8 cellular contexts compared by ENCODE assay signal in genomic region chr3:15602816-15603215, GRCh38. TPM values are rescaled to one million over a fixed set of nuclear protein-coding genes. Genes with fewer than 3 reads are reported as not detected.
DNase-seq lines count a peak whose midpoint lies in the region; ATAC-seq, FAIRE-seq and TF ChIP-seq lines count a peak whose summit lies in the region.
"Not testable (repeated sequence)": the region's sequence is repeated elsewhere in the genome, so short reads cannot be mapped to it uniquely, and the experiment has no call there.

No MANE protein-coding gene starts in this region.

- H3K9ac ChIP-seq in HUES64 (ENCODE audit: low read depth, low read length): peak overlapping the region; percentile 98; the same call in 1 of the 2 replicates
- not testable (repeated sequence) for H3K9ac ChIP-seq in duodenal mucosa (ENCODE audit: low read depth in 1 of 2, low read length in 2 of 2); kidney (ENCODE audit: low read length in 2 of 2)

- peaks cover 49 to 54% (median 53%) of the 10 kb centered on the region in 3 donors for H3K4me1 Mint-ChIP-seq in T-cell
- H3K4me1 Mint-ChIP-seq in activated naive CD4-positive, alpha-beta T cell treated with anti-CD3 and anti-CD28 coated beads, Interleukin-2, amount 50 U/mL, for 24 hours: peaks cover 63% of the 10 kb centered on the region

- not testable (repeated sequence) for H2AFZ ChIP-seq in osteoblast (ENCODE audit: low read length)

- not testable (repeated sequence) for TF ChIP-seq CTCF in C4-2B (conservative IDR thresholded peaks at IDR 0.05); kidney (IDR thresholded peaks at IDR 0.05; ENCODE audit: borderline replicate concordance, extremely low read depth, insufficient read depth); osteoblast (IDR thresholded peaks at IDR 0.05; ENCODE audit: extremely low read depth, low read depth, low read length)

- H3K4me1 ChIP-seq in HUES64 (ENCODE audit: insufficient read depth, low read length) (peaks cover 11% of the 10 kb centered on the region), duodenal mucosa (ENCODE audit: control insufficient read depth in 1 of 2, insufficient read depth in 2 of 2, low read length in 2 of 2) (peaks cover 26 to 35% of the 10 kb centered on the region in 2 donors), kidney (ENCODE audit: control insufficient read depth in 1 of 2, insufficient read depth in 1 of 2, low read depth in 1 of 2, low read length in 2 of 2) (peaks cover 16 to 30% of the 10 kb centered on the region in 2 donors), osteoblast (ENCODE audit: insufficient read depth, low read length) (peaks cover 30% of the 10 kb centered on the region), thymus (ENCODE audit: control insufficient read depth, insufficient read depth, low read length) (peaks cover 10% of the 10 kb centered on the region)

- peak overlapping the region; percentile 98 to 100 (median 99) for H3K4me3 Mint-ChIP-seq in T-cell
- H3K4me3 Mint-ChIP-seq in activated naive CD4-positive, alpha-beta T cell treated with anti-CD3 and anti-CD28 coated beads, Interleukin-2, amount 50 U/mL, for 24 hours: peak overlapping the region; percentile 100

- H3K79me2 ChIP-seq in osteoblast (ENCODE audit: insufficient read depth, low read length): peaks cover 19% of the 10 kb centered on the region

- not testable (repeated sequence) for H3K9me3 ChIP-seq in HUES64 (ENCODE audit: insufficient read depth, low read depth, low read length); duodenal mucosa (ENCODE audit: control insufficient read depth in 1 of 2, low read length in 2 of 2); kidney (ENCODE audit: control insufficient read depth in 1 of 2, low read length in 2 of 2); osteoblast (ENCODE audit: low read depth, low read length); thymus (ENCODE audit: control insufficient read depth)

- H4K20me1 ChIP-seq in osteoblast (ENCODE audit: insufficient read depth, low read length): not testable (repeated sequence)

- intact Hi-C loops in kidney (cut with DNase I): not testable (repeated sequence)

- CTCF ChIA-PET in T-cell (lab: Charles Lee): not testable (repeated sequence)

- not testable (repeated sequence) for H3K9me3 Mint-ChIP-seq in T-cell; activated naive CD4-positive, alpha-beta T cell treated with anti-CD3 and anti-CD28 coated beads, Interleukin-2, amount 50 U/mL, for 24 hours

- H3K27me3 Mint-ChIP-seq in T-cell; activated naive CD4-positive, alpha-beta T cell treated with anti-CD3 and anti-CD28 coated beads, Interleukin-2, amount 50 U/mL, for 24 hours: not testable (repeated sequence)

- peak overlapping the region; percentile 87 for H3K4me2 ChIP-seq in osteoblast (ENCODE audit: insufficient read depth, low read length)

- not testable (repeated sequence) for H3K27me3 ChIP-seq in HUES64 (ENCODE audit: insufficient read depth, low read length); duodenal mucosa (ENCODE audit: control insufficient read depth in 1 of 2, insufficient read depth in 2 of 2, low read length in 2 of 2); osteoblast (ENCODE audit: insufficient read depth, low read length); thymus (ENCODE audit: control insufficient read depth, insufficient read depth)

- POLR2A ChIA-PET in T-cell (lab: Charles Lee): not testable (repeated sequence)

- ATAC-seq in T-cell (replicated peaks in 1 of 4): not testable (repeated sequence)

- not testable (repeated sequence) for DNase-seq in T-cell; kidney; osteoblast (ENCODE audit: insufficient read length, low spot score, missing footprints)

- peak overlapping the region; percentile 99 for H3K27ac Mint-ChIP-seq in T-cell
- peak overlapping the region; percentile 59 for H3K27ac Mint-ChIP-seq in activated naive CD4-positive, alpha-beta T cell treated with anti-CD3 and anti-CD28 coated beads, Interleukin-2, amount 50 U/mL, for 24 hours

- H3K36me3 ChIP-seq in HUES64 (ENCODE audit: insufficient read depth, low read length): peaks cover 25% of the 10 kb centered on the region
- peaks cover 5 to 22% of the 10 kb centered on the region in 2 donors for H3K36me3 ChIP-seq in duodenal mucosa (ENCODE audit: control insufficient read depth in 1 of 2, insufficient read depth in 2 of 2, low read length in 2 of 2)
- H3K36me3 ChIP-seq in kidney (ENCODE audit: control insufficient read depth in 1 of 2, insufficient read depth in 2 of 2, low read length in 2 of 2): peaks cover 9 to 17% of the 10 kb centered on the region in 2 donors
- H3K36me3 ChIP-seq in osteoblast (ENCODE audit: insufficient read depth, low read length): peaks cover 10% of the 10 kb centered on the region
- H3K36me3 ChIP-seq in thymus (ENCODE audit: control insufficient read depth, insufficient read depth): peaks cover 10% of the 10 kb centered on the region

- peaks cover 42% of the 10 kb centered on the region for H3K36me3 Mint-ChIP-seq in T-cell
- peaks cover 27% of the 10 kb centered on the region for H3K36me3 Mint-ChIP-seq in activated naive CD4-positive, alpha-beta T cell treated with anti-CD3 and anti-CD28 coated beads, Interleukin-2, amount 50 U/mL, for 24 hours

- WGBS in HUES64: 97% methylated on average over 2 of the region's 3 CpGs
- 100% methylated on average over 3 of the region's 3 CpGs for WGBS in thymus

- peak overlapping the region; percentile 77; the same call in 1 of the 2 replicates for H3K27ac ChIP-seq in C4-2B
- not testable (repeated sequence) for H3K27ac ChIP-seq in HUES64 (ENCODE audit: low read depth, low read length); duodenal mucosa (ENCODE audit: low read depth, low read length); kidney (ENCODE audit: low read depth in 2 of 2, low read length in 2 of 2); osteoblast (ENCODE audit: low read depth, low read length)
- peak overlapping the region; percentile 36 for H3K27ac ChIP-seq in thymus (ENCODE audit: low read depth)

- H3K4me3 ChIP-seq in HUES64 (ENCODE audit: low read length) (peak overlapping the region; percentile 82), duodenal mucosa (ENCODE audit: low read depth in 1 of 2, low read length in 2 of 2) (peak overlapping the region; percentile 88 to 97), kidney (ENCODE audit: low read length in 2 of 2) (peak overlapping the region; percentile 96 to 100)
- H3K4me3 ChIP-seq in osteoblast (ENCODE audit: insufficient read depth, low read length); thymus (ENCODE audit: low read length): not testable (repeated sequence)

- not testable (repeated sequence) for FAIRE-seq in kidney (lab: Jason Lieb, UNC)

RNA-seq across cellular contexts. Expression of gene BTD, which starts 1.3 kb away (rescaled TPM):
- 13.7 TPM for polyA plus RNA-seq in HUES64 (2013, experiment 1 of 2)
- 15.6 TPM for polyA plus RNA-seq in HUES64 (2013, experiment 2 of 2)
- total RNA-seq in T-cell: 10 to 100 TPM; 14.5 to 19.0 (median 17.6) TPM
- total RNA-seq in kidney: 22.7 TPM
- 37.2 TPM for polyA plus RNA-seq in kidney (ENCODE audit: insufficient read depth, low read depth, low replicate concordance)
- 31.1 and 34.5 TPM in 2 replicates for total RNA-seq in osteoblast
- polyA plus RNA-seq in thymus: 6.9 TPM

RNA-seq across cellular contexts. Expression of gene HACL1, which starts 1.4 kb away (rescaled TPM):
- polyA plus RNA-seq in HUES64 (2013, experiment 1 of 2): 32.0 TPM
- 33.8 TPM for polyA plus RNA-seq in HUES64 (2013, experiment 2 of 2)
- total RNA-seq in T-cell (10 to 100 TPM; 27.7 to 38.0 (median 34.2) TPM), kidney (27.1 TPM), osteoblast (31.5 and 34.7 TPM in 2 replicates)
- polyA plus RNA-seq in kidney (ENCODE audit: insufficient read depth, low read depth, low replicate concordance) (25.3 TPM), thymus (23.2 TPM)
